Comparison of ENCODE assay signal across 8 cellular contexts in the genomic region with DNA sequence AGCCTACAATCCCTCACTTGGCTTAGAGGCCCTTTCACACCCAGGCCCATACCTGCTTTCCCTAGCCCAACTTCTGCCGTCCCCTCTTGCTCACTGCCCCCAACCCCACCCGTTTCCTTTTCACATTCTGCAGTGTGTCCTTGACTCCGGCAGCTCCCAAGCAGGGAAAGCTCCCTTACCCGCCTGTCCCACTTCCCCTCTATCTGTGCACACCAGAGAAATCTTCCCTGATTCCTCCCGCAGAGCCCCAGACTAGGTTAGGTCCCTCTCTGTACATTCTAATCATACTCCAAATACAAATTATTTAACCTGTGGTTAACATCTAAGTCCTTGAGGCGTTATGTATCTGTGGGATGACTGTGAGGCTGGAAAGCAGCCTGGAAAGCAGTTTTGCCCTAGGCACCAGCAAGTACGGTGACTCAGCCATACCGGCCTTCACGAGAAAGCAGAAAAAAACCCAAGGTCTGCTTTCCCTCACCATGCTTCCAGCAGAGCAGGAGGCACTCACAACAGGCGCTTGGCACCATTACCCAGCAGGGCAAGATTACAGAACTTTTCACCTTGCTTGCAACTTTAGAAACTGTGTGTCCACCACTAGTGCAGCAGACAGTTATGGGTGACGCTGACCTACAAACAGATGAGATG. TPM values are rescaled to one million over a fixed set of nuclear protein-coding genes. Genes with fewer than 3 reads are reported as not detected.
DNase-seq lines count a peak whose midpoint lies in the region; ATAC-seq and TF ChIP-seq lines count a peak whose summit lies in the region.

No MANE protein-coding gene starts in this region.

- TF ChIP-seq POLR2A in sigmoid colon (IDR thresholded peaks at IDR 0.05) = no peak

- peak; percentile 74 for DNase-seq in G401 (ENCODE audit: low spot score)
- peak; percentile 26 to 45 for DNase-seq in SJCRH30
- DNase-seq in fibroblast of peridontal ligament (ENCODE audit: extremely low read depth) = peak; percentile 93
- DNase-seq in sigmoid colon = peak; percentile 90
- DNase-seq in mucosa of descending colon = no peak
- no peak for DNase-seq in NCI-H748 (lab: John Stamatoyannopoulos, UW; ENCODE audit: unreplicated experiment)

- H3K27ac ChIP-seq in SJCRH30 = no peak overlapping the region
- H3K27ac ChIP-seq in sigmoid colon = peak overlapping the region; percentile 75 to 86 (median 81)

- H3K4me1 ChIP-seq in SJCRH30 (peaks cover 14% of the 10 kb centered on the region), sigmoid colon (peaks cover 0 to 66% (median 53%) of the 10 kb centered on the region in 4 donors), mucosa of descending colon (ENCODE audit: low read depth) (peaks cover 4% of the 10 kb centered on the region)

- no peaks in the 10 kb centered on the region for H3K36me3 ChIP-seq in SJCRH30
- H3K36me3 ChIP-seq in sigmoid colon = no peaks in the 10 kb centered on the region
- H3K36me3 ChIP-seq in mucosa of descending colon (ENCODE audit: low read depth) = no peaks in the 10 kb centered on the region

- in situ Hi-C loops in G401 (cut with HindIII; ENCODE audit: low sequenced_read_pairs) = no loop called here

- 82 to 87% methylated on average over 11 of the region's 11 CpGs for WGBS in sigmoid colon, 2 donors

- intact Hi-C loops in sigmoid colon (cut with DNase I) (loop anchor here (2.0 kb wide), 1 partner anchor 14 kb away; no protein-coding TSS in a partner anchor), mucosa of descending colon (cut with DNase I, micrococcal nuclease) (no loop called here)

- TF ChIP-seq EP300 in sigmoid colon (IDR thresholded peaks at IDR 0.05) = peak in 3 of 4 donors; percentile 12 to 63 (median 27)

- no peaks in the 10 kb centered on the region for H3K27me3 ChIP-seq in SJCRH30
- H3K27me3 ChIP-seq in sigmoid colon = no peaks in the 10 kb centered on the region

- H3K9me3 ChIP-seq in SJCRH30 (replicated peaks) (no peaks in the 10 kb centered on the region), sigmoid colon (no peaks in the 10 kb centered on the region), mucosa of descending colon (no peaks in the 10 kb centered on the region)

- TF ChIP-seq CTCF in sigmoid colon (IDR thresholded peaks at IDR 0.05) = no peak
- no peak for TF ChIP-seq CTCF in mucosa of descending colon (IDR thresholded peaks at IDR 0.05)

- H3K4me3 ChIP-seq in SJCRH30 (no peak overlapping the region), sigmoid colon (no peak overlapping the region), mucosa of descending colon (no peak overlapping the region)

- no peak for ATAC-seq in GM19455 (IDR thresholded peaks at IDR 0.05; ENCODE audit: unreplicated experiment)
- ATAC-seq in mucosa of descending colon = no peak
- no peak for ATAC-seq in HG03280 (IDR thresholded peaks at IDR 0.05; ENCODE audit: unreplicated experiment)

RNA-seq across cellular contexts. Expression of a gene that starts 22.3 kb away (rescaled TPM):
- total RNA-seq in G401 (2014; rRNA removed; shearing (Covaris generic)) = 6.6 and 12.2 TPM in 2 replicates
- total RNA-seq in SJCRH30 (2014; rRNA removed; shearing (Covaris generic)) = 68.1 and 71.7 TPM in 2 replicates
- total RNA-seq in sigmoid colon (10 to 100 TPM; 54.3 to 73.8 (median 70.4) TPM), mucosa of descending colon (10 to 100 TPM; 11.5 to 60.6 (median 27.5) TPM)
- polyA plus RNA-seq in sigmoid colon = 10 to 100 TPM in 1 of 3 donors, 1 to 10 TPM in 2; 7.2 to 51.6 (median 9.6) TPM

Comparison
In these comparisons a context has a peak if more than half of its experiments do, and no peak if none do; other contexts are left out.
1. DNase-seq: peak in G401 (single experiment), SJCRH30 (2 of 2), fibroblast of peridontal ligament (single experiment) and sigmoid colon (single experiment); none in mucosa of descending colon (0 of 3) and NCI-H748 (single experiment).